In the genomic region with DNA sequence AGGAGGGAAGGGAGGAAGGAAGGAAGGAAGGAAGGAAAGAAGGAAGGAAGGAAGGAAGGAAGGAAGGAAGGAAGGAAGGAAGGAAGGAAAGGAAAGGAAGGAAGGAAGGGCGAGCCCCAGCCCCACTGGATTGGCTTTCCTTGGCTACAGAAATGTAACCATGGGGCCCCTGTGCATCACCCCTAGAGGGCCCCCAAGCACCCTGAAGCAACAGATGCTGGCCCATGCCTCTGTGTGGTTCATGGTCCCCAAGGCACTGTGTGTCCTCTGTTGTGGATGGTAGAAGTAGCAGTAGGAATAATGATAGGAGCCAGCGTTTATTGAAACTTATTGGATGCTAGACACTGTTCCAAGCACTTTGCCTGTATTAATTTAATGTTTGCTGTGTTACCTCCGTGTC, we compare ENCODE assay signal across 12 cellular contexts.
DNase-seq lines count a peak whose midpoint lies in the region; ATAC-seq and TF ChIP-seq lines count a peak whose summit lies in the region.
"Had no signal": no experiment of that assay in that cellular context is flagged by ENCODE, and none has a peak within 500 bp of the region (broad histone marks: within the 10 kb centered on the region; RNA-seq: fewer than 3 reads in every experiment).

No MANE protein-coding gene starts in this region.

- H2BK20ac ChIP-seq in IMR-90 (ENCODE audit: low read depth, low read length) = no peak overlapping the region

- no peaks in the 10 kb centered on the region for H3K79me1 ChIP-seq in IMR-90 (ENCODE audit: low read depth in 1 of 2, low read length in 2 of 2)

- H3K4me3 ChIP-seq in IMR-90 (ENCODE audit: insufficient read depth, low read depth, low read length) = no peak overlapping the region
- H3K4me3 ChIP-seq in osteoblast (ENCODE audit: insufficient read depth, low read length) = no peak overlapping the region
- no peak overlapping the region for H3K4me3 ChIP-seq in tibial nerve
- H3K4me3 ChIP-seq in left ventricle myocardium inferior = no peak overlapping the region

- H2AK9ac ChIP-seq in IMR-90 (replicated peaks; ENCODE audit: low read depth, low read length, poor library complexity) = no peak overlapping the region

- H3K4me2 ChIP-seq in IMR-90 (ENCODE audit: low read depth, low read length) (no peak overlapping the region), osteoblast (ENCODE audit: insufficient read depth, low read length) (no peak overlapping the region)

- H3K4me1 ChIP-seq in IMR-90 (ENCODE audit: control insufficient read depth, insufficient read depth, low read length) (no peaks in the 10 kb centered on the region), osteoblast (ENCODE audit: insufficient read depth, low read length) (no peaks in the 10 kb centered on the region), tibial nerve (no peaks in the 10 kb centered on the region), left ventricle myocardium inferior (no peaks in the 10 kb centered on the region)

- no peak overlapping the region for H4K91ac ChIP-seq in IMR-90 (ENCODE audit: insufficient read depth, low read depth, low read length)

- no peaks in the 10 kb centered on the region for H4K20me1 ChIP-seq in IMR-90 (ENCODE audit: insufficient read depth, low read length)
- no peaks in the 10 kb centered on the region for H4K20me1 ChIP-seq in osteoblast (ENCODE audit: insufficient read depth, low read length)

- H3K36me3 ChIP-seq in IMR-90 (ENCODE audit: control insufficient read depth, insufficient read depth, low read length) (peaks cover 3% of the 10 kb centered on the region; the same call in 1 of the 2 replicates), osteoblast (ENCODE audit: insufficient read depth, low read length) (no peaks in the 10 kb centered on the region), tibial nerve (no peaks in the 10 kb centered on the region), left ventricle myocardium inferior (no peaks in the 10 kb centered on the region)

- H2AK5ac ChIP-seq in IMR-90 (ENCODE audit: low read depth, low read length) = no peak overlapping the region

- no peaks in the 10 kb centered on the region for H3K27me3 ChIP-seq in IMR-90 (ENCODE audit: control insufficient read depth, insufficient read depth, low read length)
- no peaks in the 10 kb centered on the region for H3K27me3 ChIP-seq in osteoblast (ENCODE audit: insufficient read depth, low read length)
- H3K27me3 ChIP-seq in tibial nerve = no peaks in the 10 kb centered on the region
- peaks cover 6% of the 10 kb centered on the region for H3K27me3 ChIP-seq in left ventricle myocardium inferior (ENCODE audit: low read depth)

- H3K23ac ChIP-seq in IMR-90 (ENCODE audit: low read depth, low read length) = no peak overlapping the region

- TF ChIP-seq RAD21 in IMR-90 (IDR thresholded peaks at IDR 0.05; ENCODE audit: low read length) = peak; percentile 24; the same call in 1 of the 2 replicates

- H3K79me2 ChIP-seq in osteoblast (ENCODE audit: insufficient read depth, low read length) = no peaks in the 10 kb centered on the region

- no peak overlapping the region for H3K4me3 Mint-ChIP-seq in activated CD8-positive, alpha-beta T cell treated with anti-CD3 and anti-CD28 coated beads for 36 hours

- no peaks in the 10 kb centered on the region for H3K9me3 Mint-ChIP-seq in activated CD8-positive, alpha-beta T cell treated with anti-CD3 and anti-CD28 coated beads for 36 hours

- H2BK120ac ChIP-seq in IMR-90 (ENCODE audit: low read depth, low read length) = no peak overlapping the region

- no peak overlapping the region for H2BK5ac ChIP-seq in IMR-90 (ENCODE audit: low read depth, low read length, poor library complexity, severe bottlenecking)

- TF ChIP-seq CTCF in IMR-90 (conservative IDR thresholded peaks at IDR 0.05; ENCODE audit: low read depth, low read length) = peak; percentile 32
- no peak for TF ChIP-seq CTCF in activated CD8-positive, alpha-beta T cell treated with anti-CD3 and anti-CD28 coated beads for 36 hours (IDR thresholded peaks at IDR 0.05)
- TF ChIP-seq CTCF in osteoblast (IDR thresholded peaks at IDR 0.05; ENCODE audit: extremely low read depth, low read depth, low read length) = peak; percentile 37
- no peak for TF ChIP-seq CTCF in tibial nerve (IDR thresholded peaks at IDR 0.05)
- TF ChIP-seq CTCF in left ventricle myocardium inferior (IDR thresholded peaks at IDR 0.05; ENCODE audit: borderline replicate concordance) = no peak

- WGBS in IMR-90 (ENCODE audit: extremely low coverage in 2 of 2, insufficient read length in 1 of 2), 2 experiments = 88% methylated on average over 1 of the region's 3 CpGs; no CpG with 5 or more reads in 1 of the 2 experiments
- 75 to 89% methylated on average over 3 of the region's 3 CpGs for WGBS in tibial nerve, 2 donors

- H2BK15ac ChIP-seq in IMR-90 (ENCODE audit: low read depth, low read length) = no peak overlapping the region

- no peaks in the 10 kb centered on the region for H3K36me3 Mint-ChIP-seq in activated CD8-positive, alpha-beta T cell treated with anti-CD3 and anti-CD28 coated beads for 36 hours (ENCODE audit: low read depth)

- CTCF ChIA-PET in IMR-90 (lab: Yijun Ruan, JAX) = no interaction called here
- CTCF ChIA-PET in activated CD8-positive, alpha-beta T cell treated with anti-CD3 and anti-CD28 coated beads for 36 hours (lab: Charles Lee) = interaction anchor here (2.0 kb wide), 1 partner anchor 23 kb away, joined by 8 read pairs; no protein-coding TSS in a partner anchor

- peaks cover 3% of the 10 kb centered on the region for H3K27me3 Mint-ChIP-seq in activated CD8-positive, alpha-beta T cell treated with anti-CD3 and anti-CD28 coated beads for 36 hours

- no peaks in the 10 kb centered on the region for H3K9me3 ChIP-seq in IMR-90 (ENCODE audit: control insufficient read depth, insufficient read depth, low read length)
- no peaks in the 10 kb centered on the region for H3K9me3 ChIP-seq in osteoblast (ENCODE audit: low read depth, low read length)
- peaks cover 0 to 3% (median 0%) of the 10 kb centered on the region in 4 donors for H3K9me3 ChIP-seq in tibial nerve
- no peaks in the 10 kb centered on the region for H3K9me3 ChIP-seq in left ventricle myocardium inferior (replicated peaks)

- no peak overlapping the region for H3K27ac Mint-ChIP-seq in activated CD8-positive, alpha-beta T cell treated with anti-CD3 and anti-CD28 coated beads for 36 hours

- no TSS peak for BruUV-seq in IMR-90 (replicated peaks; lab: Mats Ljungman, UMichigan)

- H3K18ac ChIP-seq in IMR-90 (ENCODE audit: low read depth, low read length) = no peak overlapping the region

- TF ChIP-seq POLR2A in IMR-90 (IDR thresholded peaks at IDR 0.05; ENCODE audit: low read depth, low read length) = no peak
- TF ChIP-seq POLR2A in tibial nerve (IDR thresholded peaks at IDR 0.05) = no peak

- H3K56ac ChIP-seq in IMR-90 (ENCODE audit: extremely low read depth, insufficient read depth, low read length) = no peak overlapping the region

- dilution Hi-C loops in IMR-90 (cut with HindIII; ENCODE audit: low sequenced_read_pairs, unreplicated experiment) = no loop called here

- no peak overlapping the region for H4K5ac ChIP-seq in IMR-90 (ENCODE audit: low read depth, low read length)

- H3K4ac ChIP-seq in IMR-90 (ENCODE audit: low read depth, low read length) = no peak overlapping the region

- H3K14ac ChIP-seq in IMR-90 (replicated peaks; ENCODE audit: low read depth, low read length) = no peak overlapping the region

- intact Hi-C loops in IMR-90 (cut with micrococcal nuclease) = no loop called here
- intact Hi-C loops in activated CD8-positive, alpha-beta T cell treated with anti-CD3 and anti-CD28 coated beads for 36 hours (cut with micrococcal nuclease) = no loop called here
- intact Hi-C loops in Right ventricle myocardium superior (cut with DNase I) = no loop called here
- intact Hi-C loops in left ventricle myocardium inferior (cut with micrococcal nuclease) = no loop called here

- POLR2A ChIA-PET in IMR-90 (lab: Charles Lee; ENCODE audit: unreplicated experiment) = no interaction called here
- POLR2A ChIA-PET in activated CD8-positive, alpha-beta T cell treated with anti-CD3 and anti-CD28 coated beads for 36 hours (lab: Charles Lee) = no interaction called here

- TF ChIP-seq EP300 in tibial nerve (IDR thresholded peaks at IDR 0.05) = no peak

- in situ Hi-C loops in IMR-90 (cut with MboI; ENCODE audit: low sequenced_read_pairs) = no loop called here

- ATAC-seq in IMR-90 (ENCODE audit: low read depth) = peak; percentile 60; the same call in 1 of the 2 replicates
- peak; percentile 67 for ATAC-seq in activated CD8-positive, alpha-beta T cell treated with anti-CD3 and anti-CD28 coated beads for 36 hours
- ATAC-seq in Right ventricle myocardium superior (ENCODE audit: poor library complexity) = no peak

- DNase-seq in DMS53 (lab: John Stamatoyannopoulos, UW) (peak; percentile 47), DMS53 treated with DMSO at 0.1 percent for 48 hours (lab: John Stamatoyannopoulos, UW; ENCODE audit: unreplicated experiment) (no peak), IMR-90 (no peak), osteoblast (ENCODE audit: insufficient read length, low spot score, missing footprints) (peak; percentile 89), Right ventricle myocardium superior (no peak), tibial nerve (ENCODE audit: low spot score in 2 of 2) (no peak), left ventricle myocardium inferior (no peak)
- DNase-seq in activated CD8-positive, alpha-beta T cell treated with anti-CD3 and anti-CD28 coated beads for 36 hours = peak; percentile 32
- DNase-seq: activated CD4-positive, CD25-positive, alpha-beta regulatory T cell; amniotic stem cell; NCI-H446; stimulated activated CD4-positive, alpha-beta T cell treated with anti-CD3 and anti-CD28 coated beads, Interleukin-12 subunit alpha, Interleukin-12 subunit beta, amount 100 ng/mL, for 4 hours had no signal

- no peak overlapping the region for H3K9ac ChIP-seq in IMR-90 (ENCODE audit: low read depth, low read length)

- no peak overlapping the region for H3K27ac ChIP-seq in IMR-90 (ENCODE audit: insufficient read depth, low read length)
- no peak overlapping the region for H3K27ac ChIP-seq in osteoblast (ENCODE audit: low read depth, low read length)
- no peak overlapping the region for H3K27ac ChIP-seq in tibial nerve
- H3K27ac ChIP-seq in left ventricle myocardium inferior (replicated peaks) = no peak overlapping the region

- no peak overlapping the region for H4K8ac ChIP-seq in IMR-90 (ENCODE audit: low read depth in 2 of 2, low read length in 2 of 2)

- H2AFZ ChIP-seq in IMR-90 (replicated peaks; ENCODE audit: low read length, poor library complexity) (no peak overlapping the region), osteoblast (ENCODE audit: low read length) (no peak overlapping the region)

- H3K9me1 ChIP-seq in IMR-90 (ENCODE audit: insufficient read depth, low read length) = no peaks in the 10 kb centered on the region; the same call in 1 of the 2 replicates

- H3K4me1 Mint-ChIP-seq in activated CD8-positive, alpha-beta T cell treated with anti-CD3 and anti-CD28 coated beads for 36 hours (ENCODE audit: low read depth) = no peaks in the 10 kb centered on the region

TF ChIP-seq in IMR-90, 13 proteins besides CTCF, POLR2A, EP300 and RAD21 (continues in another document):
- TF ChIP-seq CEBPB (IDR thresholded peaks at IDR 0.05; ENCODE audit: low read depth, low read length) (no peak), RFX5 (IDR thresholded peaks at IDR 0.05; ENCODE audit: low read depth, low read length) (no peak), MAFK (IDR thresholded peaks at IDR 0.05; ENCODE audit: low read depth, low read length) (no peak), SMC3 (IDR thresholded peaks at IDR 0.05; ENCODE audit: low read depth, low read length) (no peak), CHD1 (IDR thresholded peaks at IDR 0.05; ENCODE audit: low read depth, low read length) (no peak)

Comparison
In these comparisons a context has a peak if more than half of its experiments do, and no peak if none do; other contexts are left out.
1. DNase-seq: peak in DMS53 (single experiment), activated CD8-positive, alpha-beta T cell treated with anti-CD3 and anti-CD28 coated beads for 36 hours (single experiment) and osteoblast (single experiment); none in DMS53 treated with DMSO at 0.1 percent for 48 hours (single experiment), IMR-90 (single experiment), Right ventricle myocardium superior (single experiment), tibial nerve (0 of 2) and left ventricle myocardium inferior (single experiment).
2. CTCF ChIP-seq: peak in IMR-90 (single experiment) and osteoblast (single experiment); none in activated CD8-positive, alpha-beta T cell treated with anti-CD3 and anti-CD28 coated beads for 36 hours (single experiment), tibial nerve (0 of 5) and left ventricle myocardium inferior (single experiment).